In the genomic region with DNA sequence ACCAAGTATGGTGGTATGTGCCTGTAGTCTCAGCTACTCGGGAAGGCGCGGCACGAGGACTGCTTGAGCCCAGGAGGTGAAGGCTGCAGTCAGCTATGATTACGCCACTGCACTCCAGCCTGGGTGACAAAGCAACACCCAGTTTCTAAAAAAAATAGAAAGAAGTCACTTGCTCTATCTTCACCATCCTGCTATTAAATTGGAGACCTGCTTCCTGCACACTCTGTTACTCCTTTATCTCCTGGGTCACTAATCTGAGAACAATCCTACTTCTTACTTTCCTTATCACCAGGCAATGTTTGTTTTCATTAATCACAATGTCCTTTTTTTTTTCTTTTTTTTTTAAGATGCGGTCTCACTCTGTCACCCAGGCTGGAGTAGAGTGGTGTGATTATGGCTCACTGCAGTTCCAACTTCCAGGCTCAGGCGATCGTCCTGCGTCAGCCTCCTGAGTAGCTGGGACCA, we compare ENCODE assay signal across 11 cellular contexts. TPM values are rescaled to one million over a fixed set of nuclear protein-coding genes. Genes with fewer than 3 reads are reported as not detected.
DNase-seq lines count a peak whose midpoint lies in the region; ATAC-seq and TF ChIP-seq lines count a peak whose summit lies in the region.
"Had no signal": no experiment of that assay in that cellular context is flagged by ENCODE, and none has a peak within 500 bp of the region (broad histone marks: within the 10 kb centered on the region; RNA-seq: fewer than 3 reads in every experiment).

No MANE protein-coding gene starts in this region.

- no peak overlapping the region for H3K4me3 ChIP-seq in right cardiac atrium (ENCODE audit: low read length)

- peaks cover 60% of the 10 kb centered on the region for H3K4me1 Mint-ChIP-seq in WTC11
- H3K4me1 Mint-ChIP-seq in stimulated activated memory B cell treated with anti-CD40 and anti-IgM and Interleukin-4, amounts not matched to agents 10 μg/mL and 1 μg/mL and 100 μg/mL, for 72 hours: peaks cover 53% of the 10 kb centered on the region

- 64% methylated on average over 9 of the region's 9 CpGs for WGBS in right cardiac atrium

- H3K27ac ChIP-seq in right cardiac atrium (ENCODE audit: low read length): peak overlapping the region; percentile 26

- H3K4me3 Mint-ChIP-seq in WTC11: no peak overlapping the region
- no peak overlapping the region for H3K4me3 Mint-ChIP-seq in stimulated activated memory B cell treated with anti-CD40 and anti-IgM and Interleukin-4, amounts not matched to agents 10 μg/mL and 1 μg/mL and 100 μg/mL, for 72 hours
- H3K4me3 Mint-ChIP-seq: activated naive CD4-positive, alpha-beta T cell treated with anti-CD3 and anti-CD28 coated beads for 36 hours had no signal

- no peak for TF ChIP-seq CTCF in WTC11 (IDR thresholded peaks at IDR 0.05)

- DNase-seq in SIG-M5 treated with dmso at 0.1 percent for 504 hours (lab: John Stamatoyannopoulos, UW; ENCODE audit: unreplicated experiment) (peak; percentile 59), SIG-M5 (lab: John Stamatoyannopoulos, UW) (no peak), WTC11 (ENCODE audit: low spot score) (no peak), right cardiac atrium (no peak), DMS53 (lab: John Stamatoyannopoulos, UW) (no peak)
- DNase-seq in effector CD4-positive, alpha-beta T cell: no peak
- DNase-seq: activated naive CD4-positive, alpha-beta T cell treated with anti-CD3 and anti-CD28 coated beads for 36 hours; NCI-H524; stimulated activated naive CD8-positive, alpha-beta T cell treated with anti-CD3 and anti-CD28 coated beads, Interleukin-15, Interleukin-2, amounts not matched to agents 100 U/mL and 50 U/mL, for 24 hours had no signal

- no peak for ATAC-seq in WTC11
- peak in 1 of 2 donors; percentile 55 for ATAC-seq in right cardiac atrium
- ATAC-seq in stimulated activated memory B cell treated with anti-CD40 and anti-IgM and Interleukin-4, amounts not matched to agents 10 μg/mL and 1 μg/mL and 100 μg/mL, for 72 hours: no peak
- ATAC-seq in GM19463 (IDR thresholded peaks at IDR 0.05; ENCODE audit: unreplicated experiment): no peak
- ATAC-seq: stimulated activated naive CD8-positive, alpha-beta T cell treated with anti-CD3 and anti-CD28 coated beads, Interleukin-15, Interleukin-2, amounts not matched to agents 100 U/mL and 50 U/mL, for 24 hours had no signal

- no peaks in the 10 kb centered on the region for H3K9me3 Mint-ChIP-seq in WTC11
- no peaks in the 10 kb centered on the region for H3K9me3 Mint-ChIP-seq in stimulated activated memory B cell treated with anti-CD40 and anti-IgM and Interleukin-4, amounts not matched to agents 10 μg/mL and 1 μg/mL and 100 μg/mL, for 72 hours

- CTCF ChIA-PET in WTC11 (lab: Charles Lee): no interaction called here

- POLR2A ChIA-PET in WTC11 (lab: Charles Lee): no interaction called here

- H3K4me1 ChIP-seq in right cardiac atrium (ENCODE audit: control insufficient read depth, insufficient read depth, low read length): no peaks in the 10 kb centered on the region

- H3K9me3 ChIP-seq in right cardiac atrium (ENCODE audit: control insufficient read depth, low read length): no peaks in the 10 kb centered on the region

- no peaks in the 10 kb centered on the region for H3K27me3 Mint-ChIP-seq in WTC11 (ENCODE audit: low read depth)
- no peaks in the 10 kb centered on the region for H3K27me3 Mint-ChIP-seq in stimulated activated memory B cell treated with anti-CD40 and anti-IgM and Interleukin-4, amounts not matched to agents 10 μg/mL and 1 μg/mL and 100 μg/mL, for 72 hours

- intact Hi-C loops in right cardiac atrium (cut with DNase I): no loop called here

- peaks cover 4% of the 10 kb centered on the region for H3K36me3 Mint-ChIP-seq in WTC11
- H3K36me3 Mint-ChIP-seq in stimulated activated memory B cell treated with anti-CD40 and anti-IgM and Interleukin-4, amounts not matched to agents 10 μg/mL and 1 μg/mL and 100 μg/mL, for 72 hours: peaks cover 6% of the 10 kb centered on the region

- no peaks in the 10 kb centered on the region for H3K27me3 ChIP-seq in right cardiac atrium (ENCODE audit: control insufficient read depth, insufficient read depth)

- H3K27ac Mint-ChIP-seq in WTC11: peak overlapping the region; percentile 83
- peak overlapping the region; percentile 48 for H3K27ac Mint-ChIP-seq in stimulated activated memory B cell treated with anti-CD40 and anti-IgM and Interleukin-4, amounts not matched to agents 10 μg/mL and 1 μg/mL and 100 μg/mL, for 72 hours
- H3K27ac Mint-ChIP-seq: activated naive CD4-positive, alpha-beta T cell treated with anti-CD3 and anti-CD28 coated beads for 36 hours had no signal

TF ChIP-seq in WTC11, 78 proteins besides CTCF, POLR2A, EP300 and RAD21:
- TF ChIP-seq, protein P1, sequence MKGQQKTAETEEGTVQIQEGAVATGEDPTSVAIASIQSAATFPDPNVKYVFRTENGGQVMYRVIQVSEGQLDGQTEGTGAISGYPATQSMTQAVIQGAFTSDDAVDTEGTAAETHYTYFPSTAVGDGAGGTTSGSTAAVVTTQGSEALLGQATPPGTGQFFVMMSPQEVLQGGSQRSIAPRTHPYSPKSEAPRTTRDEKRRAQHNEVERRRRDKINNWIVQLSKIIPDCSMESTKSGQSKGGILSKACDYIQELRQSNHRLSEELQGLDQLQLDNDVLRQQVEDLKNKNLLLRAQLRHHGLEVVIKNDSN (CRISPR knock-in tag; IDR thresholded peaks at IDR 0.05): no peak
- TF ChIP-seq NFYB (CRISPR knock-in tag; conservative IDR thresholded peaks at IDR 0.05; ENCODE audit: low read depth) (no peak), GABPB1 (CRISPR knock-in tag; IDR thresholded peaks at IDR 0.05) (no peak), NFE2L1 (CRISPR knock-in tag; IDR thresholded peaks at IDR 0.05) (no peak), ZNF425 (CRISPR knock-in tag; conservative IDR thresholded peaks at IDR 0.05) (no peak), ETV6 (CRISPR knock-in tag; IDR thresholded peaks at IDR 0.05) (no peak), TEAD1 (CRISPR knock-in tag; IDR thresholded peaks at IDR 0.05) (no peak), ZMAT4 (CRISPR knock-in tag; IDR thresholded peaks at IDR 0.05) (no peak), ZNF317 (CRISPR knock-in tag; IDR thresholded peaks at IDR 0.05; ENCODE audit: borderline replicate concordance, low read depth) (no peak)
- TF ChIP-seq, protein P2, sequence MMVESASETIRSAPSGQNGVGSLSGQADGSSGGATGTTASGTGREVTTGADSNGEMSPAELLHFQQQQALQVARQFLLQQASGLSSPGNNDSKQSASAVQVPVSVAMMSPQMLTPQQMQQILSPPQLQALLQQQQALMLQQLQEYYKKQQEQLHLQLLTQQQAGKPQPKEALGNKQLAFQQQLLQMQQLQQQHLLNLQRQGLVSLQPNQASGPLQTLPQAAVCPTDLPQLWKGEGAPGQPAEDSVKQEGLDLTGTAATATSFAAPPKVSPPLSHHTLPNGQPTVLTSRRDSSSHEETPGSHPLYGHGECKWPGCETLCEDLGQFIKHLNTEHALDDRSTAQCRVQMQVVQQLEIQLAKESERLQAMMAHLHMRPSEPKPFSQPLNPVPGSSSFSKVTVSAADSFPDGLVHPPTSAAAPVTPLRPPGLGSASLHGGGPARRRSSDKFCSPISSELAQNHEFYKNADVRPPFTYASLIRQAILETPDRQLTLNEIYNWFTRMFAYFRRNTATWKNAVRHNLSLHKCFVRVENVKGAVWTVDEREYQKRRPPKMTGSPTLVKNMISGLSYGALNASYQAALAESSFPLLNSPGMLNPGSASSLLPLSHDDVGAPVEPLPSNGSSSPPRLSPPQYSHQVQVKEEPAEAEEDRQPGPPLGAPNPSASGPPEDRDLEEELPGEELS (CRISPR knock-in tag; IDR thresholded peaks at IDR 0.05): no peak
- TF ChIP-seq, protein P3, sequence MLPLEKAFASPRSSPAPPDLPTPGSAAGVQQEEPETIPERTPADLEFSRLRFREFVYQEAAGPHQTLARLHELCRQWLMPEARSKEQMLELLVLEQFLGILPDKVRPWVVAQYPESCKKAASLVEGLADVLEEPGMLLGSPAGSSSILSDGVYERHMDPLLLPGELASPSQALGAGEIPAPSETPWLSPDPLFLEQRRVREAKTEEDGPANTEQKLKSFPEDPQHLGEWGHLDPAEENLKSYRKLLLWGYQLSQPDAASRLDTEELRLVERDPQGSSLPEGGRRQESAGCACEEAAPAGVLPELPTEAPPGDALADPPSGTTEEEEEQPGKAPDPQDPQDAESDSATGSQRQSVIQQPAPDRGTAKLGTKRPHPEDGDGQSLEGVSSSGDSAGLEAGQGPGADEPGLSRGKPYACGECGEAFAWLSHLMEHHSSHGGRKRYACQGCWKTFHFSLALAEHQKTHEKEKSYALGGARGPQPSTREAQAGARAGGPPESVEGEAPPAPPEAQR (CRISPR knock-in tag; IDR thresholded peaks at IDR 0.05): no peak
TF ChIP-seq in WTC11: peak in this region for 0.

RNA-seq across cellular contexts. Expression of gene PRKX, which starts 16.2 kb away (rescaled TPM):
- total RNA-seq in WTC11 (2021) (53.8 to 66.6 TPM (median 61.2 TPM) in 3 replicates), right cardiac atrium (1 to 10 TPM; 4.2 to 6.4 (median 4.7) TPM)
- polyA plus RNA-seq in right cardiac atrium: 1.6 TPM
